Comparison of ENCODE assay signal across 1 cellular context in the genomic region with DNA sequence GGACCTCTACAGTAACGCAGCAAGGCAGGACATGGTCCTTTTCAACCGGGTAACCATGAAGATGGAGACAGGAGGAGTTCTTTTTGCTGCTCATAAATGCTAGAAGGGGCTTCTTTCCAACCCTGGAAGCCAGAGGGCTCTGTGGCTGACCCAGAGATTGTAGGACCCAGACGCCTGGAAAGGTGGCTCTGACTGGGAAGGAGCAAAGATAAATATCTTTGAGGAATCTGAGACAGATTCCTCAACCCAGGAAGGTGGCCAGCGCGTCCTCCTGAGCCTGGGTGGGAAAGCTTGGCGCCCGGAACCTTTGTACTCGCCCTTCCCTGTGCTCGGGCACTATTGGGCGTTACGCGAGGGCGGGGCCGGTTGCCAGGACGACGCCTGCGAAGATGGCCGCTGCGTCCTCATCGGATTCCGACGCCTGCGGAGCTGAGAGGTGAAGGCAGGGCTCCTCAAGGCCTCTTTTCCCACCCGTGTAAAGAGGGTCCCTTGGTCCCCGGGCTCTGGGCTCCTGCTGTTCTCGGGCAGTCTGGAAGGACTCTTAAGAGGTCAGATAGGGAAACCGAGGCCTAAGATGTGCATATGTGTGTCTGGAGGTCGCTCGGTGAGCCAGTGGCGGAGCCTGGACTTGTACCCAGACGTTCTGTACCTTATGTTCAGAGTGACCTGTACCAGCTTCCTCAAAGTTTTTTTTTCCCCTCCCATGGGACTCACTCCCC.
TF ChIP-seq lines count a peak whose summit lies in the region.

A gene (plus strand): TSS at position 365 of the 719 bp plus-strand sequence. CDS start 25 bp downstream, at position 390.

TF ChIP-seq in K562, 482 proteins besides CTCF, POLR2A, EP300 and RAD21 (continued from another document and continues in another):
- no peak for TF ChIP-seq CC2D1A (IDR thresholded peaks at IDR 0.05)
- TF ChIP-seq HMG20A (CRISPR knock-in tag; conservative IDR thresholded peaks at IDR 0.05) = no peak
- no peak for TF ChIP-seq NR2C1 (IDR thresholded peaks at IDR 0.05)
- peak; percentile 44; the same call in 1 of the 2 replicates for TF ChIP-seq NR2C1 (tag; IDR thresholded peaks at IDR 0.05)
- TF ChIP-seq KLF1 (tag; IDR thresholded peaks at IDR 0.05) = peak; percentile 73; the same call in 1 of the 2 replicates
- TF ChIP-seq KDM5B (IDR thresholded peaks at IDR 0.05; ENCODE audit: insufficient replicate concordance, low read depth, low read length) = peak; percentile 69
- no peak for TF ChIP-seq E2F3 (CRISPR knock-in tag; IDR thresholded peaks at IDR 0.05)
- TF ChIP-seq, protein P1, sequence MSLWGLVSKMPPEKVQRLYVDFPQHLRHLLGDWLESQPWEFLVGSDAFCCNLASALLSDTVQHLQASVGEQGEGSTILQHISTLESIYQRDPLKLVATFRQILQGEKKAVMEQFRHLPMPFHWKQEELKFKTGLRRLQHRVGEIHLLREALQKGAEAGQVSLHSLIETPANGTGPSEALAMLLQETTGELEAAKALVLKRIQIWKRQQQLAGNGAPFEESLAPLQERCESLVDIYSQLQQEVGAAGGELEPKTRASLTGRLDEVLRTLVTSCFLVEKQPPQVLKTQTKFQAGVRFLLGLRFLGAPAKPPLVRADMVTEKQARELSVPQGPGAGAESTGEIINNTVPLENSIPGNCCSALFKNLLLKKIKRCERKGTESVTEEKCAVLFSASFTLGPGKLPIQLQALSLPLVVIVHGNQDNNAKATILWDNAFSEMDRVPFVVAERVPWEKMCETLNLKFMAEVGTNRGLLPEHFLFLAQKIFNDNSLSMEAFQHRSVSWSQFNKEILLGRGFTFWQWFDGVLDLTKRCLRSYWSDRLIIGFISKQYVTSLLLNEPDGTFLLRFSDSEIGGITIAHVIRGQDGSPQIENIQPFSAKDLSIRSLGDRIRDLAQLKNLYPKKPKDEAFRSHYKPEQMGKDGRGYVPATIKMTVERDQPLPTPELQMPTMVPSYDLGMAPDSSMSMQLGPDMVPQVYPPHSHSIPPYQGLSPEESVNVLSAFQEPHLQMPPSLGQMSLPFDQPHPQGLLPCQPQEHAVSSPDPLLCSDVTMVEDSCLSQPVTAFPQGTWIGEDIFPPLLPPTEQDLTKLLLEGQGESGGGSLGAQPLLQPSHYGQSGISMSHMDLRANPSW (CRISPR knock-in tag; IDR thresholded peaks at IDR 0.05) = no peak
- no peak for TF ChIP-seq PHB (CRISPR knock-in tag; IDR thresholded peaks at IDR 0.05)
- TF ChIP-seq, protein P2, sequence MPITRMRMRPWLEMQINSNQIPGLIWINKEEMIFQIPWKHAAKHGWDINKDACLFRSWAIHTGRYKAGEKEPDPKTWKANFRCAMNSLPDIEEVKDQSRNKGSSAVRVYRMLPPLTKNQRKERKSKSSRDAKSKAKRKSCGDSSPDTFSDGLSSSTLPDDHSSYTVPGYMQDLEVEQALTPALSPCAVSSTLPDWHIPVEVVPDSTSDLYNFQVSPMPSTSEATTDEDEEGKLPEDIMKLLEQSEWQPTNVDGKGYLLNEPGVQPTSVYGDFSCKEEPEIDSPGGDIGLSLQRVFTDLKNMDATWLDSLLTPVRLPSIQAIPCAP (CRISPR knock-in tag; IDR thresholded peaks at IDR 0.05; ENCODE audit: borderline replicate concordance) = no peak
- TF ChIP-seq, protein P3, sequence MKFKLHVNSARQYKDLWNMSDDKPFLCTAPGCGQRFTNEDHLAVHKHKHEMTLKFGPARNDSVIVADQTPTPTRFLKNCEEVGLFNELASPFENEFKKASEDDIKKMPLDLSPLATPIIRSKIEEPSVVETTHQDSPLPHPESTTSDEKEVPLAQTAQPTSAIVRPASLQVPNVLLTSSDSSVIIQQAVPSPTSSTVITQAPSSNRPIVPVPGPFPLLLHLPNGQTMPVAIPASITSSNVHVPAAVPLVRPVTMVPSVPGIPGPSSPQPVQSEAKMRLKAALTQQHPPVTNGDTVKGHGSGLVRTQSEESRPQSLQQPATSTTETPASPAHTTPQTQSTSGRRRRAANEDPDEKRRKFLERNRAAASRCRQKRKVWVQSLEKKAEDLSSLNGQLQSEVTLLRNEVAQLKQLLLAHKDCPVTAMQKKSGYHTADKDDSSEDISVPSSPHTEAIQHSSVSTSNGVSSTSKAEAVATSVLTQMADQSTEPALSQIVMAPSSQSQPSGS (CRISPR knock-in tag; IDR thresholded peaks at IDR 0.05) = no peak
- TF ChIP-seq TARDBP (IDR thresholded peaks at IDR 0.05) = no peak
- TF ChIP-seq BRF1 (IDR thresholded peaks at IDR 0.05; ENCODE audit: borderline replicate concordance, extremely low read depth, insufficient read length) = no peak
- TF ChIP-seq, protein P4, sequence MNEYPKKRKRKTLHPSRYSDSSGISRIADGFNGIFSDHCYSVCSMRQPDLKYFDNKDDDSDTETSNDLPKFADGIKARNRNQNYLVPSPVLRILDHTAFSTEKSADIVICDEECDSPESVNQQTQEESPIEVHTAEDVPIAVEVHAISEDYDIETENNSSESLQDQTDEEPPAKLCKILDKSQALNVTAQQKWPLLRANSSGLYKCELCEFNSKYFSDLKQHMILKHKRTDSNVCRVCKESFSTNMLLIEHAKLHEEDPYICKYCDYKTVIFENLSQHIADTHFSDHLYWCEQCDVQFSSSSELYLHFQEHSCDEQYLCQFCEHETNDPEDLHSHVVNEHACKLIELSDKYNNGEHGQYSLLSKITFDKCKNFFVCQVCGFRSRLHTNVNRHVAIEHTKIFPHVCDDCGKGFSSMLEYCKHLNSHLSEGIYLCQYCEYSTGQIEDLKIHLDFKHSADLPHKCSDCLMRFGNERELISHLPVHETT (CRISPR knock-in tag; conservative IDR thresholded peaks at IDR 0.05 in 1 of 2, IDR thresholded peaks at IDR 0.05 in 1 of 2) = no peak
- TF ChIP-seq, protein P5, sequence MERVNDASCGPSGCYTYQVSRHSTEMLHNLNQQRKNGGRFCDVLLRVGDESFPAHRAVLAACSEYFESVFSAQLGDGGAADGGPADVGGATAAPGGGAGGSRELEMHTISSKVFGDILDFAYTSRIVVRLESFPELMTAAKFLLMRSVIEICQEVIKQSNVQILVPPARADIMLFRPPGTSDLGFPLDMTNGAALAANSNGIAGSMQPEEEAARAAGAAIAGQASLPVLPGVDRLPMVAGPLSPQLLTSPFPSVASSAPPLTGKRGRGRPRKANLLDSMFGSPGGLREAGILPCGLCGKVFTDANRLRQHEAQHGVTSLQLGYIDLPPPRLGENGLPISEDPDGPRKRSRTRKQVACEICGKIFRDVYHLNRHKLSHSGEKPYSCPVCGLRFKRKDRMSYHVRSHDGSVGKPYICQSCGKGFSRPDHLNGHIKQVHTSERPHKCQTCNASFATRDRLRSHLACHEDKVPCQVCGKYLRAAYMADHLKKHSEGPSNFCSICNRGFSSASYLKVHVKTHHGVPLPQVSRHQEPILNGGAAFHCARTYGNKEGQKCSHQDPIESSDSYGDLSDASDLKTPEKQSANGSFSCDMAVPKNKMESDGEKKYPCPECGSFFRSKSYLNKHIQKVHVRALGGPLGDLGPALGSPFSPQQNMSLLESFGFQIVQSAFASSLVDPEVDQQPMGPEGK (CRISPR knock-in tag; IDR thresholded peaks at IDR 0.05; ENCODE audit: borderline replicate concordance) = no peak
- no peak for TF ChIP-seq ZNF717 (CRISPR knock-in tag; IDR thresholded peaks at IDR 0.05)
- TF ChIP-seq ZNF197 (CRISPR knock-in tag; IDR thresholded peaks at IDR 0.05; ENCODE audit: low read depth) = no peak
- TF ChIP-seq, protein P6, sequence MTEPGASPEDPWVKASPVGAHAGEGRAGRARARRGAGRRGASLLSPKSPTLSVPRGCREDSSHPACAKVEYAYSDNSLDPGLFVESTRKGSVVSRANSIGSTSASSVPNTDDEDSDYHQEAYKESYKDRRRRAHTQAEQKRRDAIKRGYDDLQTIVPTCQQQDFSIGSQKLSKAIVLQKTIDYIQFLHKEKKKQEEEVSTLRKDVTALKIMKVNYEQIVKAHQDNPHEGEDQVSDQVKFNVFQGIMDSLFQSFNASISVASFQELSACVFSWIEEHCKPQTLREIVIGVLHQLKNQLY (CRISPR knock-in tag; conservative IDR thresholded peaks at IDR 0.05) = 0 out of 4 replicates have a peak, but pooled peaks of 1 of the 2 experiments have one; percentile 7
- TF ChIP-seq, protein P7, sequence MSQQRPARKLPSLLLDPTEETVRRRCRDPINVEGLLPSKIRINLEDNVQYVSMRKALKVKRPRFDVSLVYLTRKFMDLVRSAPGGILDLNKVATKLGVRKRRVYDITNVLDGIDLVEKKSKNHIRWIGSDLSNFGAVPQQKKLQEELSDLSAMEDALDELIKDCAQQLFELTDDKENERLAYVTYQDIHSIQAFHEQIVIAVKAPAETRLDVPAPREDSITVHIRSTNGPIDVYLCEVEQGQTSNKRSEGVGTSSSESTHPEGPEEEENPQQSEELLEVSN (IDR thresholded peaks at IDR 0.05; ENCODE audit: borderline replicate concordance in 1 of 2, extremely low read depth in 1 of 2, insufficient read depth in 1 of 2, insufficient read length in 1 of 2, low read depth in 1 of 2, low read length in 1 of 2, poor library complexity in 1 of 2, severe bottlenecking in 1 of 2) = no peak
- peak; percentile 20 to 40; a peak in 2 of 4 replicates for TF ChIP-seq NRF1 (conservative IDR thresholded peaks at IDR 0.05 in 1 of 2, IDR thresholded peaks at IDR 0.05 in 1 of 2)
- no peak for TF ChIP-seq CREBBP (IDR thresholded peaks at IDR 0.05; ENCODE audit: low read depth, low read length)
- no peak for TF ChIP-seq ZNF436 (CRISPR knock-in tag; IDR thresholded peaks at IDR 0.05)
- TF ChIP-seq, protein P8, sequence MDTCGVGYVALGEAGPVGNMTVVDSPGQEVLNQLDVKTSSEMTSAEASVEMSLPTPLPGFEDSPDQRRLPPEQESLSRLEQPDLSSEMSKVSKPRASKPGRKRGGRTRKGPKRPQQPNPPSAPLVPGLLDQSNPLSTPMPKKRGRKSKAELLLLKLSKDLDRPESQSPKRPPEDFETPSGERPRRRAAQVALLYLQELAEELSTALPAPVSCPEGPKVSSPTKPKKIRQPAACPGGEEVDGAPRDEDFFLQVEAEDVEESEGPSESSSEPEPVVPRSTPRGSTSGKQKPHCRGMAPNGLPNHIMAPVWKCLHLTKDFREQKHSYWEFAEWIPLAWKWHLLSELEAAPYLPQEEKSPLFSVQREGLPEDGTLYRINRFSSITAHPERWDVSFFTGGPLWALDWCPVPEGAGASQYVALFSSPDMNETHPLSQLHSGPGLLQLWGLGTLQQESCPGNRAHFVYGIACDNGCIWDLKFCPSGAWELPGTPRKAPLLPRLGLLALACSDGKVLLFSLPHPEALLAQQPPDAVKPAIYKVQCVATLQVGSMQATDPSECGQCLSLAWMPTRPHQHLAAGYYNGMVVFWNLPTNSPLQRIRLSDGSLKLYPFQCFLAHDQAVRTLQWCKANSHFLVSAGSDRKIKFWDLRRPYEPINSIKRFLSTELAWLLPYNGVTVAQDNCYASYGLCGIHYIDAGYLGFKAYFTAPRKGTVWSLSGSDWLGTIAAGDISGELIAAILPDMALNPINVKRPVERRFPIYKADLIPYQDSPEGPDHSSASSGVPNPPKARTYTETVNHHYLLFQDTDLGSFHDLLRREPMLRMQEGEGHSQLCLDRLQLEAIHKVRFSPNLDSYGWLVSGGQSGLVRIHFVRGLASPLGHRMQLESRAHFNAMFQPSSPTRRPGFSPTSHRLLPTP (IDR thresholded peaks at IDR 0.05; ENCODE audit: borderline replicate concordance, extremely low read depth, insufficient read length) = no peak
- TF ChIP-seq NR1H2 (CRISPR knock-in tag; IDR thresholded peaks at IDR 0.05) = peak; percentile 76; the same call in 1 of the 2 replicates
- TF ChIP-seq ZNF239 (CRISPR knock-in tag; IDR thresholded peaks at IDR 0.05) = peak; percentile 32; the same call in 1 of the 2 replicates
- no peak for TF ChIP-seq NFATC3 (IDR thresholded peaks at IDR 0.05)
- TF ChIP-seq, protein P9, sequence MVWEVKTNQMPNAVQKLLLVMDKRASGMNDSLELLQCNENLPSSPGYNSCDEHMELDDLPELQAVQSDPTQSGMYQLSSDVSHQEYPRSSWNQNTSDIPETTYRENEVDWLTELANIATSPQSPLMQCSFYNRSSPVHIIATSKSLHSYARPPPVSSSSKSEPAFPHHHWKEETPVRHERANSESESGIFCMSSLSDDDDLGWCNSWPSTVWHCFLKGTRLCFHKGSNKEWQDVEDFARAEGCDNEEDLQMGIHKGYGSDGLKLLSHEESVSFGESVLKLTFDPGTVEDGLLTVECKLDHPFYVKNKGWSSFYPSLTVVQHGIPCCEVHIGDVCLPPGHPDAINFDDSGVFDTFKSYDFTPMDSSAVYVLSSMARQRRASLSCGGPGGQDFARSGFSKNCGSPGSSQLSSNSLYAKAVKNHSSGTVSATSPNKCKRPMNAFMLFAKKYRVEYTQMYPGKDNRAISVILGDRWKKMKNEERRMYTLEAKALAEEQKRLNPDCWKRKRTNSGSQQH (CRISPR knock-in tag; IDR thresholded peaks at IDR 0.05) = no peak
- TF ChIP-seq STAG1 (CRISPR knock-in tag; IDR thresholded peaks at IDR 0.05; ENCODE audit: borderline replicate concordance) = no peak
- no peak for TF ChIP-seq HIVEP1 (CRISPR knock-in tag; IDR thresholded peaks at IDR 0.05)
- no peak for TF ChIP-seq BRD9 (IDR thresholded peaks at IDR 0.05; ENCODE audit: low read depth, partially characterized antibody)
- no peak for TF ChIP-seq MTA1 (IDR thresholded peaks at IDR 0.05; ENCODE audit: borderline replicate concordance)
- TF ChIP-seq, protein P10, sequence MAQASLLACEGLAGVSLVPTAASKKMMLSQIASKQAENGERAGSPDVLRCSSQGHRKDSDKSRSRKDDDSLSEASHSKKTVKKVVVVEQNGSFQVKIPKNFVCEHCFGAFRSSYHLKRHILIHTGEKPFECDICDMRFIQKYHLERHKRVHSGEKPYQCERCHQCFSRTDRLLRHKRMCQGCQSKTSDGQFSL (CRISPR knock-in tag; IDR thresholded peaks at IDR 0.05) = no peak
- TF ChIP-seq, protein P10 (tag; IDR thresholded peaks at IDR 0.05) = no peak
- no peak for TF ChIP-seq NCOA4 (IDR thresholded peaks at IDR 0.05; ENCODE audit: partially characterized antibody)
- peak; percentile 87 for TF ChIP-seq RBM39 (optimal IDR thresholded peaks at IDR 0.05; ENCODE audit: low read depth, low read length)
- no peak for TF ChIP-seq LEF1 (IDR thresholded peaks at IDR 0.05)
- no peak for TF ChIP-seq HNRNPK (IDR thresholded peaks at IDR 0.05; ENCODE audit: low read depth, low read length, poor library complexity, severe bottlenecking)
- TF ChIP-seq RFX7 (CRISPR knock-in tag; IDR thresholded peaks at IDR 0.05) = no peak
- no peak for TF ChIP-seq SMAD2 (IDR thresholded peaks at IDR 0.05; ENCODE audit: low read depth, low read length)
- TF ChIP-seq NR2F6 (CRISPR knock-in tag; IDR thresholded peaks at IDR 0.05) = no peak
- TF ChIP-seq, protein P11, sequence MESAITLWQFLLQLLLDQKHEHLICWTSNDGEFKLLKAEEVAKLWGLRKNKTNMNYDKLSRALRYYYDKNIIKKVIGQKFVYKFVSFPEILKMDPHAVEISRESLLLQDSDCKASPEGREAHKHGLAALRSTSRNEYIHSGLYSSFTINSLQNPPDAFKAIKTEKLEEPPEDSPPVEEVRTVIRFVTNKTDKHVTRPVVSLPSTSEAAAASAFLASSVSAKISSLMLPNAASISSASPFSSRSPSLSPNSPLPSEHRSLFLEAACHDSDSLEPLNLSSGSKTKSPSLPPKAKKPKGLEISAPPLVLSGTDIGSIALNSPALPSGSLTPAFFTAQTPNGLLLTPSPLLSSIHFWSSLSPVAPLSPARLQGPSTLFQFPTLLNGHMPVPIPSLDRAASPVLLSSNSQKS (CRISPR knock-in tag; IDR thresholded peaks at IDR 0.05) = no peak
- TF ChIP-seq TSC22D4 (tag; IDR thresholded peaks at IDR 0.05) = no peak
- no peak for TF ChIP-seq MAFK (IDR thresholded peaks at IDR 0.05; ENCODE audit: low read length)
- peak; percentile 36 for TF ChIP-seq CCNT2 (IDR thresholded peaks at IDR 0.05; ENCODE audit: borderline replicate concordance, extremely low read depth, insufficient read length, low read depth, low read length)
- TF ChIP-seq KAT7 (CRISPR knock-in tag; IDR thresholded peaks at IDR 0.05; ENCODE audit: borderline replicate concordance) = no peak
- no peak for TF ChIP-seq PPARD (CRISPR knock-in tag; IDR thresholded peaks at IDR 0.05)
